Comparison of ENCODE assay signal across 16 cellular contexts in genomic region chr2:218001629-218002028, GRCh38. TPM values are rescaled to one million over a fixed set of nuclear protein-coding genes. Genes with fewer than 3 reads are reported as not detected.
A peak's percentile ranks its signal among the peaks of the same experiment; 100 is the strongest.
DNase-seq lines count a peak whose midpoint lies in the region; TF ChIP-seq lines count a peak whose summit lies in the region.
"Had no signal": no experiment of that assay in that cellular context is flagged by ENCODE, and none has a peak within 500 bp of the region (broad histone marks: within the 10 kb centered on the region; RNA-seq: fewer than 3 reads in every experiment).

No MANE protein-coding gene starts in this region.

- H3K79me2 ChIP-seq in mammary epithelial cell (ENCODE audit: insufficient read depth, low read length) (no peaks in the 10 kb centered on the region), osteoblast (ENCODE audit: insufficient read depth, low read length) (peaks cover 43% of the 10 kb centered on the region)

- no peak overlapping the region for H3K4me3 Mint-ChIP-seq in MCF 10A (ENCODE audit: unreplicated experiment)
- H3K4me3 Mint-ChIP-seq: activated CD4-positive, alpha-beta T cell treated with anti-CD3 and anti-CD28 coated beads, Interleukin-2, amount 10 ng/mL, durations not matched to agents 7 days and 5 days; activated T-helper 1 cell treated with anti-CD3 and anti-CD28 coated beads, Interleukin-12 subunit alpha, Interleukin-12 subunit beta, Interleukin-2, Interleukin-4 antibody, amounts not matched to agents 30 ng/mL and 10 ng/mL and 1 ng/mL, durations not matched to agents 14 hours and 24 hours and 36 hours had no signal

- H3K9me3 Mint-ChIP-seq in MCF 10A (ENCODE audit: unreplicated experiment): no peaks in the 10 kb centered on the region
- H3K9me3 Mint-ChIP-seq: activated CD4-positive, alpha-beta T cell treated with anti-CD3 and anti-CD28 coated beads, Interleukin-2, amount 10 ng/mL, durations not matched to agents 7 days and 5 days; activated T-helper 1 cell treated with anti-CD3 and anti-CD28 coated beads, Interleukin-12 subunit alpha, Interleukin-12 subunit beta, Interleukin-2, Interleukin-4 antibody, amounts not matched to agents 30 ng/mL and 10 ng/mL and 1 ng/mL, durations not matched to agents 14 hours and 24 hours and 36 hours had no signal

- H3K36me3 Mint-ChIP-seq in MCF 10A (ENCODE audit: insufficient read depth, unreplicated experiment): peaks cover 7% of the 10 kb centered on the region

- BruUV-seq in MCF 10A (replicated peaks; lab: Mats Ljungman, UMichigan) (no TSS peak), mammary epithelial cell (replicated peaks; lab: Mats Ljungman, UMichigan) (no TSS peak)

- WGBS in mammary epithelial cell (ENCODE audit: low coverage, missing lambda C conversion rate): 27% methylated on average over 3 of the region's 4 CpGs
- WGBS in esophagus muscularis mucosa: 61% methylated on average over 3 of the region's 4 CpGs

- H3K4me2 ChIP-seq in mammary epithelial cell (ENCODE audit: insufficient read depth, low read depth, low read length): no peak overlapping the region
- H3K4me2 ChIP-seq in osteoblast (ENCODE audit: insufficient read depth, low read length): peak overlapping the region; percentile 73
- H3K4me2 ChIP-seq: PC-9 had no signal

- H3K27me3 ChIP-seq in mammary epithelial cell (ENCODE audit: insufficient read depth, low read length) (no peaks in the 10 kb centered on the region), esophagus muscularis mucosa (peaks cover 0 to 8% (median 0%) of the 10 kb centered on the region in 4 donors), osteoblast (ENCODE audit: insufficient read depth, low read length) (no peaks in the 10 kb centered on the region), uterus (no peaks in the 10 kb centered on the region)
- H3K27me3 ChIP-seq: right lobe of liver had no signal

- H3K36me3 ChIP-seq in mammary epithelial cell (ENCODE audit: insufficient read depth, low read length) (no peaks in the 10 kb centered on the region), esophagus muscularis mucosa (no peaks in the 10 kb centered on the region), osteoblast (ENCODE audit: insufficient read depth, low read length) (no peaks in the 10 kb centered on the region), uterus (no peaks in the 10 kb centered on the region)
- H3K36me3 ChIP-seq: right lobe of liver had no signal

- H3K27ac Mint-ChIP-seq in MCF 10A (ENCODE audit: low read depth, unreplicated experiment): peak overlapping the region; percentile 40
- H3K27ac Mint-ChIP-seq: activated CD4-positive, alpha-beta T cell treated with anti-CD3 and anti-CD28 coated beads, Interleukin-2, amount 10 ng/mL, durations not matched to agents 7 days and 5 days; activated T-helper 1 cell treated with anti-CD3 and anti-CD28 coated beads, Interleukin-12 subunit alpha, Interleukin-12 subunit beta, Interleukin-2, Interleukin-4 antibody, amounts not matched to agents 30 ng/mL and 10 ng/mL and 1 ng/mL, durations not matched to agents 14 hours and 24 hours and 36 hours had no signal

- H3K27me3 Mint-ChIP-seq in MCF 10A (ENCODE audit: insufficient read depth, unreplicated experiment): no peaks in the 10 kb centered on the region

- H2AFZ ChIP-seq in mammary epithelial cell (ENCODE audit: low read depth, low read length) (no peak overlapping the region), osteoblast (ENCODE audit: low read length) (no peak overlapping the region)
- H2AFZ ChIP-seq: PC-9 had no signal

- H4K20me1 ChIP-seq in mammary epithelial cell (ENCODE audit: insufficient read depth, low read length): no peaks in the 10 kb centered on the region
- peaks cover 7% of the 10 kb centered on the region for H4K20me1 ChIP-seq in osteoblast (ENCODE audit: insufficient read depth, low read length)

- TF ChIP-seq EP300 in esophagus muscularis mucosa (IDR thresholded peaks at IDR 0.05): no peak

- TF ChIP-seq POLR2A in esophagus muscularis mucosa (IDR thresholded peaks at IDR 0.05; ENCODE audit: low read depth) (no peak), uterus (IDR thresholded peaks at IDR 0.05) (no peak), erythroblast (IDR thresholded peaks at IDR 0.05; ENCODE audit: low read length) (no peak)

- peaks cover 32% of the 10 kb centered on the region for H3K4me1 Mint-ChIP-seq in MCF 10A (ENCODE audit: insufficient read depth, unreplicated experiment)
- H3K4me1 Mint-ChIP-seq: activated CD4-positive, alpha-beta T cell treated with anti-CD3 and anti-CD28 coated beads, Interleukin-2, amount 10 ng/mL, durations not matched to agents 7 days and 5 days had no signal

- dilution Hi-C loops in mammary epithelial cell (cut with HindIII; ENCODE audit: low sequenced_read_pairs): no loop called here

- H3K4me3 ChIP-seq in mammary epithelial cell (replicated peaks in 1 of 3; ENCODE audit: insufficient read depth in 1 of 3, low read depth in 2 of 3, low read length in 3 of 3) (no peak overlapping the region), esophagus muscularis mucosa (peak overlapping the region; percentile 40 to 55 (median 47)), osteoblast (ENCODE audit: insufficient read depth, low read length) (peak overlapping the region; percentile 66), uterus (peak overlapping the region; percentile 27 to 63)
- H3K4me3 ChIP-seq: mucosa of descending colon, PC-9, right lobe of liver had no signal

- H3K9me3 ChIP-seq in mammary epithelial cell (replicated peaks; ENCODE audit: insufficient read depth, low read length) (no peaks in the 10 kb centered on the region), esophagus muscularis mucosa (no peaks in the 10 kb centered on the region), osteoblast (ENCODE audit: low read depth, low read length) (no peaks in the 10 kb centered on the region), uterus (no peaks in the 10 kb centered on the region)
- H3K9me3 ChIP-seq: mucosa of descending colon, right lobe of liver had no signal

- no peak overlapping the region for H3K27ac ChIP-seq in mammary epithelial cell (ENCODE audit: insufficient read depth, low read depth, low read length)
- H3K27ac ChIP-seq in esophagus muscularis mucosa (replicated peaks in 1 of 4): peak overlapping the region; percentile 70 to 79 (median 73)
- H3K27ac ChIP-seq in osteoblast (ENCODE audit: low read depth, low read length): peak overlapping the region; percentile 39
- H3K27ac ChIP-seq in uterus: peak overlapping the region; percentile 70 to 86
- H3K27ac ChIP-seq in substantia nigra (ENCODE audit: low read depth, low read length, poor library complexity, severe bottlenecking): no peak overlapping the region
- H3K27ac ChIP-seq: PC-9, right lobe of liver had no signal

- H3K9ac ChIP-seq in mammary epithelial cell (ENCODE audit: insufficient read depth, low read length): no peak overlapping the region

- CTCF ChIA-PET in MCF 10A (lab: Yijun Ruan, JAX) (interaction anchor here (1.0 to 1.2 kb wide), 3 partner anchors 114 to 217 kb away, joined by 3 to 4 read pairs (median 3); no protein-coding TSS in a partner anchor), mammary epithelial cell (lab: Charles Lee; ENCODE audit: low non-redundant PET) (no interaction called here)

- H3K4me1 ChIP-seq in mammary epithelial cell (ENCODE audit: insufficient read depth, low read length) (peaks cover 7% of the 10 kb centered on the region), esophagus muscularis mucosa (peaks cover 15 to 39% (median 29%) of the 10 kb centered on the region in 4 donors), osteoblast (ENCODE audit: insufficient read depth, low read length) (peaks cover 69% of the 10 kb centered on the region), uterus (peaks cover 4 to 13% of the 10 kb centered on the region in 2 donors)
- H3K4me1 ChIP-seq: right lobe of liver had no signal

- POLR2A ChIA-PET in MCF 10A (lab: Yijun Ruan, JAX): no interaction called here

- intact Hi-C loops in MCF 10A (cut with micrococcal nuclease): no loop called here
- intact Hi-C loops in mammary epithelial cell (cut with micrococcal nuclease): no loop called here
- intact Hi-C loops in esophagus muscularis mucosa (cut with DNase I): no loop called here
- intact Hi-C loops in uterus (cut with DNase I; ENCODE audit: low total_unique reads): no loop called here

- in situ Hi-C loops in mammary epithelial cell (cut with MboI; ENCODE audit: low sequenced_read_pairs in 2 of 2): no loop called here

- DNase-seq in MCF 10A (ENCODE audit: unreplicated experiment) (no peak), mammary epithelial cell (no peak), esophagus muscularis mucosa (ENCODE audit: extremely low spot score) (no peak), osteoblast (ENCODE audit: insufficient read length, low spot score, missing footprints) (peak; percentile 1), uterus (no peak), substantia nigra (lab: John Stamatoyannopoulos, UW) (no peak), NCI-H1436 treated with DMSO at 0.1 percent for 48 hours (lab: John Stamatoyannopoulos, UW) (no peak), erythroblast (lab: John Stamatoyannopoulos, UW) (no peak)
- DNase-seq: activated CD4-positive, alpha-beta T cell treated with anti-CD3 and anti-CD28 coated beads, Interleukin-2, amount 10 ng/mL, durations not matched to agents 7 days and 5 days; DMS 273 treated with DMSO at 0.1 percent for 48 hours; mucosa of descending colon; NCI-H2227 treated with DMSO at 0.1 percent for 48 hours; PC-9; right lobe of liver; T-helper 2 cell had no signal

- TF ChIP-seq CTCF in MCF 10A (IDR thresholded peaks at IDR 0.05; ENCODE audit: unreplicated experiment): no peak
- no peak for TF ChIP-seq CTCF in mammary epithelial cell (conservative IDR thresholded peaks at IDR 0.05 in 1 of 2, IDR thresholded peaks at IDR 0.05 in 1 of 2; ENCODE audit: extremely low read depth in 1 of 2, insufficient read depth in 1 of 2, low read depth in 1 of 2, low read length in 2 of 2)
- TF ChIP-seq CTCF in esophagus muscularis mucosa (IDR thresholded peaks at IDR 0.05): no peak
- no peak for TF ChIP-seq CTCF in osteoblast (IDR thresholded peaks at IDR 0.05; ENCODE audit: extremely low read depth, low read depth, low read length)
- no peak for TF ChIP-seq CTCF in uterus (IDR thresholded peaks at IDR 0.05)

RNA-seq across cellular contexts. Expression of gene TNS1, which starts 1.2 kb away (rescaled TPM):
- total RNA-seq in MCF 10A (2022) (2.9 and 3.3 TPM in 2 replicates), mammary epithelial cell (10 to 100 TPM in 1 of 2 donors, under 1 TPM in 1; 0.80 to 20.0 TPM), esophagus muscularis mucosa (1,000 to 10,000 TPM; 1,001 to 2,170 (median 1,411) TPM), osteoblast (45.7 and 48.9 TPM in 2 replicates), uterus (1,000 to 10,000 TPM in 1 of 4 donors, 100 to 1,000 TPM in 3; 144 to 1,338 (median 313) TPM)
- polyA plus RNA-seq in mammary epithelial cell: 0.46 TPM
- polyA minus RNA-seq in mammary epithelial cell: 11.9 TPM

Comparison
In these comparisons a context has a peak if more than half of its experiments do, and no peak if none do; other contexts are left out.
1. H3K27ac ChIP-seq: peak in esophagus muscularis mucosa (4 of 4), osteoblast (single experiment) and uterus (2 of 2); none in mammary epithelial cell (single experiment) and substantia nigra (single experiment).
2. H3K4me3 ChIP-seq: peak in esophagus muscularis mucosa (4 of 4), osteoblast (single experiment) and uterus (2 of 2); none in mammary epithelial cell (0 of 3).